In genomic region chr1:246803891-246804290, GRCh38 we compare ENCODE assay signal across 33 cellular contexts.
"Had no signal": no experiment of that assay in that cellular context is flagged by ENCODE, and none has a peak within 500 bp of the region (broad histone marks: within the 10 kb centered on the region; RNA-seq: fewer than 3 reads in every experiment).

No MANE protein-coding gene starts in this region.

- H3K27ac Mint-ChIP-seq: activated B cell treated with CpG ODN at 0.5 μM for 24 hours; activated CD4-positive, alpha-beta memory T cell treated with anti-CD3 and anti-CD28 coated beads, Interleukin-2, amount 10 ng/mL, durations not matched to agents 7 days and 5 days; activated CD4-positive, alpha-beta T cell treated with anti-CD3 and anti-CD28 coated beads, Interleukin-2, amount 10 ng/mL, durations not matched to agents 7 days and 5 days; activated CD8-positive, alpha-beta T cell treated with anti-CD3 and anti-CD28 coated beads, Interleukin-2, amount 10 ng/mL, durations not matched to agents 7 days and 5 days; activated naive CD4-positive, alpha-beta T cell treated with anti-CD3 and anti-CD28 coated beads, Interleukin-2, amount 10 ng/mL, durations not matched to agents 7 days and 5 days; activated naive CD4-positive, alpha-beta T cell treated with anti-CD3 and anti-CD28 coated beads, Interleukin-2, amount 50 U/mL, for 72 hours; activated naive CD8-positive, alpha-beta T cell treated with anti-CD3 and anti-CD28 coated beads for 36 hours; activated T-cell treated with anti-CD3 and anti-CD28 coated beads, Interleukin-2, amount 50 U/mL, for 24 hours; activated T-cell treated with anti-CD3 and anti-CD28 coated beads, Interleukin-2, amount 50 U/mL, for 72 hours; activated T-helper 1 cell treated with anti-CD3 and anti-CD28 coated beads, Interleukin-12 subunit alpha, Interleukin-12 subunit beta, Interleukin-2, Interleukin-4 antibody, amounts not matched to agents 30 ng/mL and 10 ng/mL and 1 ng/mL, durations not matched to agents 14 hours and 24 hours and 36 hours; activated T-helper 17 cell treated with anti-CD3 and anti-CD28 coated beads, Interleukin-2, amount 50 U/mL, for 72 hours; T-helper 1 cell treated with Interleukin-12 subunit alpha and Interleukin-12 subunit beta and Interleukin-4 antibody, amounts not matched to agents 30 μg/mL and 1 μg/mL, for 36 hours; T-helper 2 cell treated with Interferon-gamma antibody and Interleukin-4, amounts not matched to agents 5 μg/mL and 100 μg/mL, for 36 hours had no signal

- ATAC-seq: activated CD8-positive, alpha-beta T cell treated with anti-CD3 and anti-CD28 coated beads, Interleukin-2, amount 10 ng/mL, durations not matched to agents 7 days and 5 days; activated naive CD4-positive, alpha-beta T cell treated with anti-CD3 and anti-CD28 coated beads, Interleukin-2, amount 50 U/mL, for 72 hours; activated T-cell treated with anti-CD3 and anti-CD28 coated beads, Interleukin-2, amount 50 U/mL, for 72 hours; activated T-helper 17 cell treated with anti-CD3 and anti-CD28 coated beads, Interleukin-2, amount 50 U/mL, for 72 hours; body of pancreas had no signal

- H3K27ac ChIP-seq: adrenal gland, body of pancreas, brain microvascular endothelial cell, breast epithelium, VCaP had no signal

- H3K27me3 Mint-ChIP-seq: activated B cell treated with CpG ODN at 0.5 μM for 24 hours; activated CD4-positive, alpha-beta memory T cell treated with anti-CD3 and anti-CD28 coated beads, Interleukin-2, amount 10 ng/mL, durations not matched to agents 7 days and 5 days; activated CD4-positive, alpha-beta T cell treated with anti-CD3 and anti-CD28 coated beads, Interleukin-2, amount 10 ng/mL, durations not matched to agents 7 days and 5 days; activated naive CD8-positive, alpha-beta T cell treated with anti-CD3 and anti-CD28 coated beads for 36 hours; activated T-cell treated with anti-CD3 and anti-CD28 coated beads, Interleukin-2, amount 50 U/mL, for 24 hours had no signal

- H3K9me3 Mint-ChIP-seq: activated B cell treated with CpG ODN at 0.5 μM for 24 hours; activated CD4-positive, alpha-beta memory T cell treated with anti-CD3 and anti-CD28 coated beads, Interleukin-2, amount 10 ng/mL, durations not matched to agents 7 days and 5 days; activated CD4-positive, alpha-beta T cell treated with anti-CD3 and anti-CD28 coated beads, Interleukin-2, amount 10 ng/mL, durations not matched to agents 7 days and 5 days; activated naive CD4-positive, alpha-beta T cell treated with anti-CD3 and anti-CD28 coated beads, Interleukin-2, amount 10 ng/mL, durations not matched to agents 7 days and 5 days; activated naive CD4-positive, alpha-beta T cell treated with anti-CD3 and anti-CD28 coated beads, Interleukin-2, amount 50 U/mL, for 72 hours; activated naive CD8-positive, alpha-beta T cell treated with anti-CD3 and anti-CD28 coated beads for 36 hours; activated T-cell treated with anti-CD3 and anti-CD28 coated beads, Interleukin-2, amount 50 U/mL, for 24 hours; activated T-helper 1 cell treated with anti-CD3 and anti-CD28 coated beads, Interleukin-12 subunit alpha, Interleukin-12 subunit beta, Interleukin-2, Interleukin-4 antibody, amounts not matched to agents 30 ng/mL and 10 ng/mL and 1 ng/mL, durations not matched to agents 14 hours and 24 hours and 36 hours; activated T-helper 17 cell treated with anti-CD3 and anti-CD28 coated beads, Interleukin-2, amount 50 U/mL, for 72 hours; T-helper 1 cell treated with Interleukin-12 subunit alpha and Interleukin-12 subunit beta and Interleukin-4 antibody, amounts not matched to agents 30 μg/mL and 1 μg/mL, for 36 hours; T-helper 2 cell treated with Interferon-gamma antibody and Interleukin-4, amounts not matched to agents 5 μg/mL and 100 μg/mL, for 36 hours had no signal

- H3K36me3 ChIP-seq: adrenal gland, brain microvascular endothelial cell, breast epithelium had no signal

- H3K4me1 ChIP-seq: adrenal gland, body of pancreas, breast epithelium had no signal

- H3K4me3 ChIP-seq: adrenal gland, body of pancreas, breast epithelium had no signal

- H3K36me3 Mint-ChIP-seq: activated naive CD4-positive, alpha-beta T cell treated with anti-CD3 and anti-CD28 coated beads, Interleukin-2, amount 10 ng/mL, durations not matched to agents 7 days and 5 days; activated naive CD4-positive, alpha-beta T cell treated with anti-CD3 and anti-CD28 coated beads, Interleukin-2, amount 50 U/mL, for 72 hours; activated naive CD8-positive, alpha-beta T cell treated with anti-CD3 and anti-CD28 coated beads for 36 hours had no signal

- H3K4me1 Mint-ChIP-seq: activated B cell treated with CpG ODN at 0.5 μM for 24 hours; activated CD4-positive, alpha-beta memory T cell treated with anti-CD3 and anti-CD28 coated beads, Interleukin-2, amount 10 ng/mL, durations not matched to agents 7 days and 5 days; activated CD4-positive, alpha-beta T cell treated with anti-CD3 and anti-CD28 coated beads, Interleukin-2, amount 10 ng/mL, durations not matched to agents 7 days and 5 days; activated naive CD4-positive, alpha-beta T cell treated with anti-CD3 and anti-CD28 coated beads, Interleukin-2, amount 10 ng/mL, durations not matched to agents 7 days and 5 days; activated naive CD8-positive, alpha-beta T cell treated with anti-CD3 and anti-CD28 coated beads for 36 hours; activated T-helper 17 cell treated with anti-CD3 and anti-CD28 coated beads, Interleukin-2, amount 50 U/mL, for 72 hours had no signal

- H3K4me3 Mint-ChIP-seq: activated B cell treated with CpG ODN at 0.5 μM for 24 hours; activated CD4-positive, alpha-beta memory T cell treated with anti-CD3 and anti-CD28 coated beads, Interleukin-2, amount 10 ng/mL, durations not matched to agents 7 days and 5 days; activated CD4-positive, alpha-beta T cell treated with anti-CD3 and anti-CD28 coated beads, Interleukin-2, amount 10 ng/mL, durations not matched to agents 7 days and 5 days; activated CD8-positive, alpha-beta T cell treated with anti-CD3 and anti-CD28 coated beads, Interleukin-2, amount 10 ng/mL, durations not matched to agents 7 days and 5 days; activated naive CD4-positive, alpha-beta T cell treated with anti-CD3 and anti-CD28 coated beads, Interleukin-2, amount 10 ng/mL, durations not matched to agents 7 days and 5 days; activated naive CD8-positive, alpha-beta T cell treated with anti-CD3 and anti-CD28 coated beads for 36 hours; activated T-cell treated with anti-CD3 and anti-CD28 coated beads, Interleukin-2, amount 50 U/mL, for 24 hours; activated T-cell treated with anti-CD3 and anti-CD28 coated beads, Interleukin-2, amount 50 U/mL, for 72 hours; activated T-helper 1 cell treated with anti-CD3 and anti-CD28 coated beads, Interleukin-12 subunit alpha, Interleukin-12 subunit beta, Interleukin-2, Interleukin-4 antibody, amounts not matched to agents 30 ng/mL and 10 ng/mL and 1 ng/mL, durations not matched to agents 14 hours and 24 hours and 36 hours; activated T-helper 17 cell treated with anti-CD3 and anti-CD28 coated beads, Interleukin-2, amount 50 U/mL, for 72 hours; T-helper 1 cell treated with Interleukin-12 subunit alpha and Interleukin-12 subunit beta and Interleukin-4 antibody, amounts not matched to agents 30 μg/mL and 1 μg/mL, for 36 hours; T-helper 2 cell treated with Interferon-gamma antibody and Interleukin-4, amounts not matched to agents 5 μg/mL and 100 μg/mL, for 36 hours had no signal

- DNase-seq: activated B cell treated with CpG ODN at 0.5 μM for 24 hours; activated CD4-positive, alpha-beta memory T cell treated with anti-CD3 and anti-CD28 coated beads, Interleukin-2, amount 10 ng/mL, durations not matched to agents 7 days and 5 days; activated CD4-positive, alpha-beta T cell treated with anti-CD3 and anti-CD28 coated beads for 4 hours; activated CD4-positive, alpha-beta T cell treated with anti-CD3 and anti-CD28 coated beads, Interleukin-2, amount 10 ng/mL, durations not matched to agents 7 days and 5 days; activated CD4-positive, alpha-beta T cell treated with anti-CD3 and anti-CD28 coated beads, Interleukin-2, amount 50 U/mL, for 48 hours; activated CD4-positive, CD25-positive, alpha-beta regulatory T cell treated with anti-CD3 and anti-CD28 coated beads, Interleukin-2, amount 50 U/mL, for 72 hours; activated CD8-positive, alpha-beta memory T cell treated with anti-CD3 and anti-CD28 coated beads for 24 hours; activated CD8-positive, alpha-beta memory T cell treated with anti-CD3 and anti-CD28 coated beads, Interleukin-2, amount 50 U/mL, for 48 hours; activated CD8-positive, alpha-beta T cell treated with anti-CD3 and anti-CD28 coated beads, Interleukin-2, amount 10 ng/mL, durations not matched to agents 7 days and 5 days; activated effector memory CD4-positive, alpha-beta T cell treated with anti-CD3 and anti-CD28 coated beads, Interleukin-2, amount 50 U/mL, for 16 hours; activated gamma-delta T cell treated with Interleukin-2 at 50 U/mL for 16 hours; activated naive CD4-positive, alpha-beta T cell treated with anti-CD3 and anti-CD28 coated beads, Interleukin-2, amount 10 ng/mL, durations not matched to agents 7 days and 5 days; activated naive CD4-positive, alpha-beta T cell treated with Interleukin-2 at 50 U/mL for 16 hours; activated naive CD8-positive, alpha-beta T cell treated with anti-CD3 and anti-CD28 coated beads for 36 hours; activated T-cell treated with anti-CD3 and anti-CD28 coated beads, Interleukin-2, amount 50 U/mL, for 24 hours; activated T-cell treated with anti-CD3 and anti-CD28 coated beads, Interleukin-2, amount 50 U/mL, for 72 hours; adrenal gland; amniotic stem cell; aorta; body of pancreas; brain microvascular endothelial cell; central memory CD4-positive, alpha-beta T cell; SW 1271; T-helper 1 cell; T-helper 2 cell; T-helper 9 cell had no signal

- H3K27me3 ChIP-seq: adrenal gland, body of pancreas, brain microvascular endothelial cell had no signal
